Comparison of ENCODE assay signal across 1 cellular context in the genomic region with DNA sequence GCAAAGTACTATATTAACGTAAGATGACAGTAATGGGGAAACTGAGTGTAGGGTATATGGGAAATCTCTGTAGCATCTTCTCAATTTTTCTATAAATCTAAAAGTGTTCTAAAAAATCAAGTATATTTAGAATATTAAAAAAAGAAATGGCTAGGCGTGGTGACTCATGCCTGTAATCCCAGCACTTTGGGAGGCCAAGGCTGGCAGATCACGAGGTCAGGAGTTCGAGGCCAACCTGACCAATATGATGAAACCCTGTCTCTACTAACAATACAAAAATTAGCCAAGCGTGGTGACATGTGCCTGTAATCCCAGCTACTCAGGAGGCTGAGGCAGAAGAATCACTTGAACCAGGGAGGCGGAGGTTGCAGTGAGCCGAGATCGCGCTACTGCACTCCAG. TPM values are rescaled to one million over a fixed set of nuclear protein-coding genes. Genes with fewer than 3 reads are reported as not detected.
"Had no signal": no experiment of that assay in that cellular context is flagged by ENCODE, and none has a peak within 500 bp of the region (broad histone marks: within the 10 kb centered on the region; RNA-seq: fewer than 3 reads in every experiment).

No MANE protein-coding gene starts in this region.

RNA-seq across cellular contexts. Expression of gene PMEL, which starts 42.2 kb away (rescaled TPM):
- total RNA-seq: occipital lobe had no signal
